Comparison of ENCODE assay signal across 1 cellular context in genomic region chr1:152005360-152005912, GRCh38.
TF ChIP-seq lines count a peak whose summit lies in the region.

No MANE protein-coding gene starts in this region.

TF ChIP-seq in GM23338, 12 proteins besides CTCF, POLR2A, EP300 and RAD21 (continued from another document):
- no peak for TF ChIP-seq ZNF462 (CRISPR knock-in tag; IDR thresholded peaks at IDR 0.05)
- no peak for TF ChIP-seq NANOG (IDR thresholded peaks at IDR 0.05; ENCODE audit: borderline replicate concordance)
